8 cellular contexts compared by ENCODE assay signal in the genomic region with DNA sequence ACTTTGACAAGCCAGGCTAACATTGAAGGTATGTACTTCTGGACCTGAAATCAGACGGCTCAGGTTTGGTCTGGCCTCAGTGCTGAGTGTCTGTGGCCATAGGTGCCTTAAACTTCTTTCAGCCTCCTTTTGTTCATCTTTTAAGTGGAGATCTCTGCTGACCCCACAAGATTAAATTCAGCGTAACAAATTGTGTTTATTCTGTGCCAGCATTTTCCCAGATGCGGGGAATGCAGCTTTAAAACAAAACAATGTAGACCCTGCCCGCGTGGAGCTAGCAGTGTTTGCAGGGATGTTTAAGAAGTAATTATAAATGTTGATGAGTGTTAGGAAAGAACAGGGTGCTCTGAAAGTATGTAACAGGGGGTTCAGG. TPM values are rescaled to one million over a fixed set of nuclear protein-coding genes. Genes with fewer than 3 reads are reported as not detected.
DNase-seq lines count a peak whose midpoint lies in the region; ATAC-seq and TF ChIP-seq lines count a peak whose summit lies in the region.

No MANE protein-coding gene starts in this region.

- no peak for TF ChIP-seq RAD21 in neural cell (conservative IDR thresholded peaks at IDR 0.05)

- DNase-seq in NB4 (ENCODE audit: low read depth) (no peak), GDM1 (lab: John Stamatoyannopoulos, UW) (no peak), NCI-H1694 treated with DMSO at 0.1 percent for 48 hours (lab: John Stamatoyannopoulos, UW) (no peak)

- H3K4me1 ChIP-seq in BLaER1, result peaks cover 58% of the 10 kb centered on the region
- H3K4me1 ChIP-seq in ectodermal cell (ENCODE audit: control insufficient read depth, insufficient read depth, low read length), result no peaks in the 10 kb centered on the region

- H3K9me2 ChIP-seq in neural cell (ENCODE audit: insufficient read depth, low read length), result no peaks in the 10 kb centered on the region

- H3K9ac ChIP-seq in BLaER1 (peak overlapping the region; percentile 93), neural cell (ENCODE audit: low read length) (peak overlapping the region; percentile 95)

- H3K4me2 ChIP-seq in BLaER1 (peak overlapping the region; percentile 89), neural cell (ENCODE audit: low read length) (peak overlapping the region; percentile 50)

- 48 to 52% methylated on average over 5 of the region's 5 CpGs for WGBS in ectodermal cell, 2 experiments

- TF ChIP-seq EP300 in neural cell (conservative IDR thresholded peaks at IDR 0.05; ENCODE audit: poor library complexity, severe bottlenecking), result no peak

- no peaks in the 10 kb centered on the region for H3F3A ChIP-seq in neural cell (ENCODE audit: insufficient read depth, low read length, poor library complexity, severe bottlenecking)

- TF ChIP-seq POLR2A in NB4 (IDR thresholded peaks at IDR 0.05; ENCODE audit: extremely low read depth, insufficient read length), result no peak

- peak overlapping the region; percentile 99 for H3K4me3 ChIP-seq in BLaER1
- peak overlapping the region; percentile 100 for H3K4me3 ChIP-seq in NB4 (ENCODE audit: low read depth, low read length)
- peak overlapping the region; percentile 98 for H3K4me3 ChIP-seq in ectodermal cell (ENCODE audit: insufficient read depth, low read depth, low read length)
- H3K4me3 ChIP-seq in neural cell (ENCODE audit: low read length), result peak overlapping the region; percentile 93

- ATAC-seq in HG02588 (IDR thresholded peaks at IDR 0.05; ENCODE audit: unreplicated experiment) (no peak), GM18519 (IDR thresholded peaks at IDR 0.05; ENCODE audit: low FRiP score, unreplicated experiment) (no peak)

- H3K79me2 ChIP-seq in neural cell (replicated peaks; ENCODE audit: insufficient read depth, low read length), result peaks cover 45% of the 10 kb centered on the region

- TF ChIP-seq CTCF in NB4 (IDR thresholded peaks at IDR 0.05; ENCODE audit: low read depth, low read length) (no peak), neural cell (IDR thresholded peaks at IDR 0.05; ENCODE audit: poor library complexity, severe bottlenecking) (no peak)

- peak overlapping the region; percentile 93 for H3K27ac ChIP-seq in BLaER1
- no peak overlapping the region for H3K27ac ChIP-seq in ectodermal cell (ENCODE audit: insufficient read depth, low read depth, low read length, poor library complexity, severe bottlenecking)
- H3K27ac ChIP-seq in neural cell (ENCODE audit: low read length), result no peak overlapping the region

- H3K9me3 ChIP-seq in BLaER1 (no peaks in the 10 kb centered on the region), ectodermal cell (ENCODE audit: control insufficient read depth, low read length) (no peaks in the 10 kb centered on the region), neural cell (ENCODE audit: low read length) (no peaks in the 10 kb centered on the region)

- H4K20me1 ChIP-seq in BLaER1 (peaks cover 58% of the 10 kb centered on the region), neural cell (ENCODE audit: insufficient read depth) (no peaks in the 10 kb centered on the region)

- H3K36me3 ChIP-seq in BLaER1 (peaks cover 37% of the 10 kb centered on the region), ectodermal cell (ENCODE audit: control insufficient read depth, insufficient read depth, low read length) (no peaks in the 10 kb centered on the region), neural cell (ENCODE audit: insufficient read depth, low read length) (no peaks in the 10 kb centered on the region)

- H3K27me3 ChIP-seq in BLaER1, result no peaks in the 10 kb centered on the region
- H3K27me3 ChIP-seq in ectodermal cell (ENCODE audit: control insufficient read depth, insufficient read depth, low read length, poor library complexity, severe bottlenecking), result no peaks in the 10 kb centered on the region
- H3K27me3 ChIP-seq in neural cell (ENCODE audit: insufficient read depth, low read depth, low read length), result no peaks in the 10 kb centered on the region

- H2AFZ ChIP-seq in neural cell (ENCODE audit: low read depth, low read length), result no peak overlapping the region

TF ChIP-seq in neural cell, 6 proteins besides CTCF, POLR2A, EP300 and RAD21:
- TF ChIP-seq SMC3 (conservative IDR thresholded peaks at IDR 0.05; ENCODE audit: poor library complexity) (no peak), TAF1 (IDR thresholded peaks at IDR 0.05; ENCODE audit: low read depth) (no peak), POLR2AphosphoS5 (IDR thresholded peaks at IDR 0.05) (no peak), EZH2 (IDR thresholded peaks at IDR 0.05; ENCODE audit: borderline replicate concordance, insufficient read depth, low read length, poor library complexity, severe bottlenecking) (no peak), MXI1 (conservative IDR thresholded peaks at IDR 0.05; ENCODE audit: poor library complexity, severe bottlenecking) (no peak)
- TF ChIP-seq, protein P1, sequence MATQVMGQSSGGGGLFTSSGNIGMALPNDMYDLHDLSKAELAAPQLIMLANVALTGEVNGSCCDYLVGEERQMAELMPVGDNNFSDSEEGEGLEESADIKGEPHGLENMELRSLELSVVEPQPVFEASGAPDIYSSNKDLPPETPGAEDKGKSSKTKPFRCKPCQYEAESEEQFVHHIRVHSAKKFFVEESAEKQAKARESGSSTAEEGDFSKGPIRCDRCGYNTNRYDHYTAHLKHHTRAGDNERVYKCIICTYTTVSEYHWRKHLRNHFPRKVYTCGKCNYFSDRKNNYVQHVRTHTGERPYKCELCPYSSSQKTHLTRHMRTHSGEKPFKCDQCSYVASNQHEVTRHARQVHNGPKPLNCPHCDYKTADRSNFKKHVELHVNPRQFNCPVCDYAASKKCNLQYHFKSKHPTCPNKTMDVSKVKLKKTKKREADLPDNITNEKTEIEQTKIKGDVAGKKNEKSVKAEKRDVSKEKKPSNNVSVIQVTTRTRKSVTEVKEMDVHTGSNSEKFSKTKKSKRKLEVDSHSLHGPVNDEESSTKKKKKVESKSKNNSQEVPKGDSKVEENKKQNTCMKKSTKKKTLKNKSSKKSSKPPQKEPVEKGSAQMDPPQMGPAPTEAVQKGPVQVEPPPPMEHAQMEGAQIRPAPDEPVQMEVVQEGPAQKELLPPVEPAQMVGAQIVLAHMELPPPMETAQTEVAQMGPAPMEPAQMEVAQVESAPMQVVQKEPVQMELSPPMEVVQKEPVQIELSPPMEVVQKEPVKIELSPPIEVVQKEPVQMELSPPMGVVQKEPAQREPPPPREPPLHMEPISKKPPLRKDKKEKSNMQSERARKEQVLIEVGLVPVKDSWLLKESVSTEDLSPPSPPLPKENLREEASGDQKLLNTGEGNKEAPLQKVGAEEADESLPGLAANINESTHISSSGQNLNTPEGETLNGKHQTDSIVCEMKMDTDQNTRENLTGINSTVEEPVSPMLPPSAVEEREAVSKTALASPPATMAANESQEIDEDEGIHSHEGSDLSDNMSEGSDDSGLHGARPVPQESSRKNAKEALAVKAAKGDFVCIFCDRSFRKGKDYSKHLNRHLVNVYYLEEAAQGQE (IDR thresholded peaks at IDR 0.05; ENCODE audit: borderline replicate concordance), result no peak

RNA-seq across cellular contexts. Expression of a gene that starts 0.9 kb away (rescaled TPM):
- 220 TPM for polyA plus RNA-seq in ectodermal cell (2013, experiment 1 of 4)
- 224 TPM for polyA plus RNA-seq in ectodermal cell (2013, experiment 2 of 4)
- 143 TPM for polyA plus RNA-seq in ectodermal cell (2013, experiment 3 of 4)
- polyA plus RNA-seq in ectodermal cell (2013, experiment 4 of 4), result 171 TPM
- polyA plus RNA-seq in neural cell, result 162 and 168 TPM in 2 replicates
- polyA minus RNA-seq in neural cell, result 149 and 158 TPM in 2 replicates

RNA-seq across cellular contexts. Expression of a gene that starts 55.6 kb away (rescaled TPM):
- polyA plus RNA-seq in ectodermal cell (2013, experiment 1 of 4), result 168 TPM
- polyA plus RNA-seq in ectodermal cell (2013, experiment 2 of 4), result 158 TPM
- 163 TPM for polyA plus RNA-seq in ectodermal cell (2013, experiment 3 of 4)
- polyA plus RNA-seq in ectodermal cell (2013, experiment 4 of 4), result 182 TPM
- polyA plus RNA-seq in neural cell, result 58.1 and 64.6 TPM in 2 replicates
- 47.2 and 49.2 TPM in 2 replicates for polyA minus RNA-seq in neural cell
